In the genomic region with DNA sequence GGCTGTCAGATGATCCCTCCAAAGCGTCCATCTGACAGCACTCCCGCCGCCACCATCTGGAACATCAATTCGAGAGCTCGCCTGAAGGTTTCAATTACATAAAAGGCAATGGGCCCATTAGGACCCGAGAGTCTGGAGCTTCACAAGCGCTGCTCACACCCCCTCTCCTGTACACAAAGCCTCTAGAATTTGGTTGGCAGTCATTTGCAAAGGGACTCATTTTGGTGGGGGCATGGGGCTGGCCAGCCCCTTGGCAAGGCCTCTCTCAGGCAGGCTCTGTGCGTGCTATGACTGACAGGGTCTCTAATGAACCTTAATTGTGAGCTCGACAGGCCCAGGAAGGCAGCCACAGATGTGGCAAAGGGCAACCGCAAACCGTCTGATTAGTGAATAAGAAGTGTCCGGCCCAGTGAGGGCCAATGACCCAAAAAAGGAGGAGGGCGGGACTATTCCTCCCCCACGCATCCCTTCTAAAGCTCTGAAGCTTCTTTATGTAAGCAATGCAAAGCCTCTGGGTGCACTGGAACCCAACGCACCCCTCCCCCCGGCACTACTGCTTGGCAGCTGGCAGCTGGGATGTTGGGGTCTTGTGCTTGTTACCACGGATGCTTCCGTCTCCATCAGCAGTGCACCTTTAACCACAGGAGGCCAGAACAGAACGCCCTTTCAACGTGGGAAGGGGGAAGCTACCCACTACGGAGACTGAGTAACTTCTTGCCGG, we compare ENCODE assay signal across 8 cellular contexts.
DNase-seq lines count a peak whose midpoint lies in the region; ATAC-seq and TF ChIP-seq lines count a peak whose summit lies in the region.

No MANE protein-coding gene starts in this region.

- H3K4me2 ChIP-seq in BLaER1 treated with 17β-estradiol and CSF1 and Interleukin-3, amounts not matched to agents 10 nM and 100 nM: peak overlapping the region; percentile 47 to 84 (median 67)

- intact Hi-C loops in testis (cut with DNase I; ENCODE audit: low total_unique reads): no loop called here

- H3K4me3 ChIP-seq in BLaER1 treated with 17β-estradiol and CSF1 and Interleukin-3, amounts not matched to agents 10 nM and 100 nM: no peak overlapping the region
- no peak overlapping the region for H3K4me3 ChIP-seq in astrocyte of the spinal cord (ENCODE audit: low read depth, low read length)
- no peak overlapping the region for H3K4me3 ChIP-seq in testis

- TF ChIP-seq CTCF in astrocyte of the spinal cord (IDR thresholded peaks at IDR 0.05; ENCODE audit: low read depth, low read length) (no peak), testis (IDR thresholded peaks at IDR 0.05) (no peak)

- in situ Hi-C loops in astrocyte of the spinal cord (cut with HindIII; ENCODE audit: low sequenced_read_pairs): no loop called here

- H3K36me3 ChIP-seq in BLaER1 treated with 17β-estradiol and CSF1 and Interleukin-3, amounts not matched to agents 10 nM and 100 nM: peaks cover 0 to 94% (median 40%) of the 10 kb centered on the region in 11 experiments; a peak in 16 of 22 replicates
- no peaks in the 10 kb centered on the region for H3K36me3 ChIP-seq in testis (ENCODE audit: low read depth, missing control alignments)

- peak; percentile 75 for DNase-seq in NCI-H187 treated with DMSO at 0.1 percent for 48 hours (lab: John Stamatoyannopoulos, UW)
- peak; percentile 37 for DNase-seq in astrocyte of the spinal cord (ENCODE audit: low read depth, low spot score)
- peak in 5 of 10 donors; percentile 50 to 68 (median 56) for DNase-seq in naive thymus-derived CD8-positive, alpha-beta T cell
- DNase-seq in testis: no peak
- no peak for DNase-seq in RKO (ENCODE audit: low spot score)
- no peak for DNase-seq in pons (ENCODE audit: low spot score)

- H3K27me3 Mint-ChIP-seq in naive thymus-derived CD8-positive, alpha-beta T cell: no peaks in the 10 kb centered on the region

- peak overlapping the region; percentile 74 to 94 (median 84) for H3K27ac Mint-ChIP-seq in naive thymus-derived CD8-positive, alpha-beta T cell

- H3K27me3 ChIP-seq in BLaER1 treated with 17β-estradiol and CSF1 and Interleukin-3, amounts not matched to agents 10 nM and 100 nM: no peaks in the 10 kb centered on the region
- H3K27me3 ChIP-seq in testis: no peaks in the 10 kb centered on the region

- H3K9ac ChIP-seq in BLaER1 treated with 17β-estradiol and CSF1 and Interleukin-3, amounts not matched to agents 10 nM and 100 nM: peak overlapping the region in 6 of 11 experiments; percentile 5 to 55 (median 15); a peak in 7 of 22 replicates

- peaks cover 50 to 60% (median 55%) of the 10 kb centered on the region in 10 experiments for H3K4me1 ChIP-seq in BLaER1 treated with 17β-estradiol and CSF1 and Interleukin-3, amounts not matched to agents 10 nM and 100 nM
- peaks cover 28% of the 10 kb centered on the region for H3K4me1 ChIP-seq in testis

- H3K9me3 ChIP-seq in BLaER1 treated with 17β-estradiol and CSF1 and Interleukin-3, amounts not matched to agents 10 nM and 100 nM (replicated peaks in 1 of 11): no peaks in the 10 kb centered on the region
- no peaks in the 10 kb centered on the region for H3K9me3 ChIP-seq in testis

- peaks cover 48 to 97% (median 85%) of the 10 kb centered on the region in 4 donors for H3K4me1 Mint-ChIP-seq in naive thymus-derived CD8-positive, alpha-beta T cell

- no peaks in the 10 kb centered on the region for H3K9me3 Mint-ChIP-seq in naive thymus-derived CD8-positive, alpha-beta T cell

- H3K4me3 Mint-ChIP-seq in naive thymus-derived CD8-positive, alpha-beta T cell: peak overlapping the region in 9 of 10 donors; percentile 8 to 69 (median 63)

- H4K20me1 ChIP-seq in BLaER1 treated with 17β-estradiol and CSF1 and Interleukin-3, amounts not matched to agents 10 nM and 100 nM: peaks cover 83 to 100% (median 100%) of the 10 kb centered on the region in 11 experiments

- H3K36me3 Mint-ChIP-seq in naive thymus-derived CD8-positive, alpha-beta T cell: peaks cover 0 to 70% (median under 1%) of the 10 kb centered on the region in 3 donors

- TF ChIP-seq POLR2A in testis (IDR thresholded peaks at IDR 0.05): no peak

- WGBS in testis, 2 donors: 79 to 81% methylated on average over 12 to 22 of the region's 22 CpGs

- H3K27ac ChIP-seq in BLaER1 treated with 17β-estradiol and CSF1 and Interleukin-3, amounts not matched to agents 10 nM and 100 nM: peak overlapping the region in 3 of 11 experiments; percentile 19 to 43 (median 24); a peak in 2 of 22 replicates
- peak overlapping the region in 1 of 2 donors; percentile 16 for H3K27ac ChIP-seq in testis

- peak; percentile 75 to 94 for ATAC-seq in naive thymus-derived CD8-positive, alpha-beta T cell
- ATAC-seq in GM19023 (IDR thresholded peaks at IDR 0.05; ENCODE audit: unreplicated experiment): no peak

- POLR2A ChIA-PET in naive thymus-derived CD8-positive, alpha-beta T cell (lab: Charles Lee): interaction anchor here (0.6 to 1.6 kb wide), 5 partner anchors 11 to 60 kb away, joined by 3 to 5 read pairs (median 4); no protein-coding TSS in a partner anchor

Comparison
In these comparisons a context has a peak if more than half of its experiments do, and no peak if none do; other contexts are left out.
1. DNase-seq: peak in NCI-H187 treated with DMSO at 0.1 percent for 48 hours (single experiment) and astrocyte of the spinal cord (single experiment); none in testis (single experiment), RKO (single experiment) and pons (single experiment).